Comparison of ENCODE assay signal across 8 cellular contexts in genomic region chr9:127224178-127224882, GRCh38. TPM values are rescaled to one million over a fixed set of nuclear protein-coding genes. Genes with fewer than 3 reads are reported as not detected.
DNase-seq lines count a peak whose midpoint lies in the region; ATAC-seq and TF ChIP-seq lines count a peak whose summit lies in the region.

No MANE protein-coding gene starts in this region.

- H3K27me3 ChIP-seq in prostate gland (replicated peaks; ENCODE audit: insufficient read depth): no peaks in the 10 kb centered on the region
- H3K27me3 ChIP-seq in upper lobe of right lung: no peaks in the 10 kb centered on the region

- H3K9me3 ChIP-seq in prostate gland: no peaks in the 10 kb centered on the region
- no peaks in the 10 kb centered on the region for H3K9me3 ChIP-seq in upper lobe of right lung

- H3K4me1 ChIP-seq in prostate gland (replicated peaks): no peaks in the 10 kb centered on the region
- peaks cover 3% of the 10 kb centered on the region for H3K4me1 ChIP-seq in upper lobe of right lung

- 2% methylated on average over 45 of the region's 56 CpGs for WGBS in prostate gland

- TF ChIP-seq CTCF in GM10266 (IDR thresholded peaks at IDR 0.05; ENCODE audit: control insufficient read depth, insufficient read depth, low read depth, missing control alignments) (no peak), prostate gland (IDR thresholded peaks at IDR 0.05) (peak in 3 of 4 experiments; percentile 10 to 19 (median 17)), upper lobe of right lung (IDR thresholded peaks at IDR 0.05) (peak; percentile 18)

- intact Hi-C loops in left ventricle myocardium superior (cut with micrococcal nuclease): no loop called here
- intact Hi-C loops in prostate gland (cut with DNase I): loop anchor here (5.0 kb wide), 1 partner anchor 173 kb away; the partner anchor contains the start of gene SLC2A8
- intact Hi-C loops in upper lobe of right lung (cut with DNase I): no loop called here

- H3K36me3 ChIP-seq in prostate gland (no peaks in the 10 kb centered on the region), upper lobe of right lung (no peaks in the 10 kb centered on the region)

- peak; percentile 97 for DNase-seq in GM10266 (ENCODE audit: extremely low spot score)
- peak; percentile 82 for DNase-seq in NCI-H128 (lab: John Stamatoyannopoulos, UW; ENCODE audit: unreplicated experiment)
- DNase-seq in T-helper 1 cell: peak; percentile 76 to 85 (median 83)
- DNase-seq in left ventricle myocardium superior: peak; percentile 95
- DNase-seq in prostate gland (ENCODE audit: low spot score): peak; percentile 93
- peak; percentile 93 for DNase-seq in upper lobe of right lung

- TF ChIP-seq POLR2A in prostate gland (IDR thresholded peaks at IDR 0.05): peak; percentile 57

- peak overlapping the region; percentile 94 for H3K27ac ChIP-seq in angular gyrus (ENCODE audit: low read depth, low read length)
- H3K27ac ChIP-seq in prostate gland: peak overlapping the region; percentile 79 to 81
- H3K27ac ChIP-seq in upper lobe of right lung: peak overlapping the region; percentile 51

- H3K4me3 ChIP-seq in prostate gland (peak overlapping the region; percentile 67 to 76), upper lobe of right lung (peak overlapping the region; percentile 56)

- ATAC-seq in HG02588 (IDR thresholded peaks at IDR 0.05; ENCODE audit: unreplicated experiment) (peak; percentile 51), left ventricle myocardium superior (peak; percentile 87), upper lobe of right lung (peak; percentile 83)

RNA-seq across cellular contexts. Expression of gene GARNL3, which starts 40.2 kb away (rescaled TPM):
- total RNA-seq in left ventricle myocardium superior (17.3 TPM), prostate gland (10 to 100 TPM; 34.2 to 34.4 TPM), upper lobe of right lung (8.0 TPM)

Comparison
In these comparisons a context has a peak if more than half of its experiments do, and no peak if none do; other contexts are left out.
1. Peak in every context shown above with its lines: DNase-seq, ATAC-seq, H3K4me3 ChIP-seq and H3K27ac ChIP-seq.